15 cellular contexts compared by ENCODE assay signal in the genomic region with DNA sequence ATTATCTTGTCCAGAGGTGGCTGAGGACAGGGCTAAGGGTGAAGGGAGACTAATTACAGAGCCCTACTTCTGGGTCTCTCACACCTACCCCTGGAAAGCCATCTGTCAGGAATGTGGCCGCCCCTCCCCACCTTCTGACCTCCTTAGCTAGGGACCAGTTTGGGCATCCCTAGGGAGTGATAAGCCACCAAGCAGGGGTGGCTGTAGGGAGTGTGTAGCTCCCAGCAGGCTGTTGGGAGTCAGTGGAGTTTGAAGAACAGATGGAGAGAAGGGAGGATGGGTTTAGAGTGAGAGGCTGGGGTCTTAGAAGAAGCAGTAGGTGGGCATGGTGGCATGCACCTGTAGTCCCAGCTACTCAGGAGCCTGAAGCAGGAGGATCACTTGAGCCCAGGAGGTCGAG. TPM values are rescaled to one million over a fixed set of nuclear protein-coding genes. Genes with fewer than 3 reads are reported as not detected.
A peak's percentile ranks its signal among the peaks of the same experiment; 100 is the strongest.
DNase-seq lines count a peak whose midpoint lies in the region; ATAC-seq and TF ChIP-seq lines count a peak whose summit lies in the region.
"Had no signal": no experiment of that assay in that cellular context is flagged by ENCODE, and none has a peak within 500 bp of the region (broad histone marks: within the 10 kb centered on the region; RNA-seq: fewer than 3 reads in every experiment).

No MANE protein-coding gene starts in this region.

- no peak for ATAC-seq in stimulated activated naive CD8-positive, alpha-beta T cell treated with anti-CD3 and anti-CD28 coated beads, Interleukin-15, Interleukin-2, amounts not matched to agents 100 U/mL and 50 U/mL, for 24 hours
- ATAC-seq in GM21786 (IDR thresholded peaks at IDR 0.05; ENCODE audit: unreplicated experiment) = no peak
- no peak for ATAC-seq in mucosa of descending colon

- DNase-seq in stimulated activated naive CD8-positive, alpha-beta T cell treated with anti-CD3 and anti-CD28 coated beads, Interleukin-15, Interleukin-2, amounts not matched to agents 100 U/mL and 50 U/mL, for 24 hours = no peak
- no peak for DNase-seq in activated T-helper 2 cell treated with anti-CD3 and anti-CD28 coated beads, Interferon-gamma antibody, Interleukin-2, Interleukin-4, amounts not matched to agents 10 μg/mL and 5 μg/mL and 100 μg/mL, durations not matched to agents 14 hours and 24 hours and 36 hours (ENCODE audit: low spot score)
- DNase-seq in mesothelial cell of epicardium (ENCODE audit: low spot score in 2 of 2, unreplicated experiment in 2 of 2) (no peak), NCI-H1092 treated with DMSO at 0.1 percent for 48 hours (lab: John Stamatoyannopoulos, UW) (no peak), mucosa of descending colon (no peak)
- DNase-seq in NK-92 treated with Interleukin-12 subunit alpha and Interleukin-12 subunit beta, amount 100 ng/mL, for 24 hours (lab: John Stamatoyannopoulos, UW) = no peak
- DNase-seq: activated CD4-positive, alpha-beta T cell treated with anti-CD3 and anti-CD28 coated beads for 1 hour; amygdala; C1 segment of cervical spinal cord; occipital lobe; SHP77; stimulated activated CD4-positive, alpha-beta T cell treated with anti-CD3 and anti-CD28 coated beads, Interleukin-2, amount 100 ng/mL, for 48 hours had no signal

- no peak overlapping the region for H3K27ac Mint-ChIP-seq in stimulated activated naive CD8-positive, alpha-beta T cell treated with anti-CD3 and anti-CD28 coated beads, Interleukin-15, Interleukin-2, amounts not matched to agents 100 ng/mL and 50 ng/mL, for 24 hours
- H3K27ac Mint-ChIP-seq in activated T-helper 2 cell treated with anti-CD3 and anti-CD28 coated beads, Interferon-gamma antibody, Interleukin-2, Interleukin-4, amounts not matched to agents 10 μg/mL and 5 μg/mL and 100 μg/mL, durations not matched to agents 14 hours and 24 hours and 36 hours = no peak overlapping the region
- no peak overlapping the region for H3K27ac Mint-ChIP-seq in mesothelial cell of epicardium

- peaks cover 60% of the 10 kb centered on the region for H3K27me3 Mint-ChIP-seq in stimulated activated naive CD8-positive, alpha-beta T cell treated with anti-CD3 and anti-CD28 coated beads, Interleukin-15, Interleukin-2, amounts not matched to agents 100 ng/mL and 50 ng/mL, for 24 hours
- H3K27me3 Mint-ChIP-seq in activated T-helper 2 cell treated with anti-CD3 and anti-CD28 coated beads, Interferon-gamma antibody, Interleukin-2, Interleukin-4, amounts not matched to agents 10 μg/mL and 5 μg/mL and 100 μg/mL, durations not matched to agents 14 hours and 24 hours and 36 hours (ENCODE audit: low read depth) = peaks cover 56% of the 10 kb centered on the region
- H3K27me3 Mint-ChIP-seq in mesothelial cell of epicardium (ENCODE audit: low read depth) = peaks cover 6% of the 10 kb centered on the region

- peaks cover 11% of the 10 kb centered on the region for H3K4me1 Mint-ChIP-seq in stimulated activated naive CD8-positive, alpha-beta T cell treated with anti-CD3 and anti-CD28 coated beads, Interleukin-15, Interleukin-2, amounts not matched to agents 100 ng/mL and 50 ng/mL, for 24 hours (ENCODE audit: low read depth)
- H3K4me1 Mint-ChIP-seq in activated T-helper 2 cell treated with anti-CD3 and anti-CD28 coated beads, Interferon-gamma antibody, Interleukin-2, Interleukin-4, amounts not matched to agents 10 μg/mL and 5 μg/mL and 100 μg/mL, durations not matched to agents 14 hours and 24 hours and 36 hours (ENCODE audit: low read depth) = peaks cover 3% of the 10 kb centered on the region
- peaks cover 16% of the 10 kb centered on the region for H3K4me1 Mint-ChIP-seq in mesothelial cell of epicardium

- H3K36me3 ChIP-seq in mucosa of descending colon (ENCODE audit: low read depth) = no peaks in the 10 kb centered on the region
- H3K36me3 ChIP-seq: suprapubic skin had no signal

- no peak overlapping the region for H3K4me3 ChIP-seq in mucosa of descending colon

- H3K36me3 Mint-ChIP-seq in stimulated activated naive CD8-positive, alpha-beta T cell treated with anti-CD3 and anti-CD28 coated beads, Interleukin-15, Interleukin-2, amounts not matched to agents 100 ng/mL and 50 ng/mL, for 24 hours (ENCODE audit: low read depth) = no peaks in the 10 kb centered on the region
- H3K36me3 Mint-ChIP-seq in activated T-helper 2 cell treated with anti-CD3 and anti-CD28 coated beads, Interferon-gamma antibody, Interleukin-2, Interleukin-4, amounts not matched to agents 10 μg/mL and 5 μg/mL and 100 μg/mL, durations not matched to agents 14 hours and 24 hours and 36 hours (ENCODE audit: low read depth) = no peaks in the 10 kb centered on the region
- H3K36me3 Mint-ChIP-seq in mesothelial cell of epicardium = no peaks in the 10 kb centered on the region

- no peaks in the 10 kb centered on the region for H3K9me3 ChIP-seq in mucosa of descending colon
- H3K9me3 ChIP-seq: suprapubic skin had no signal

- no peaks in the 10 kb centered on the region for H3K9me3 Mint-ChIP-seq in stimulated activated naive CD8-positive, alpha-beta T cell treated with anti-CD3 and anti-CD28 coated beads, Interleukin-15, Interleukin-2, amounts not matched to agents 100 ng/mL and 50 ng/mL, for 24 hours
- H3K9me3 Mint-ChIP-seq in activated T-helper 2 cell treated with anti-CD3 and anti-CD28 coated beads, Interferon-gamma antibody, Interleukin-2, Interleukin-4, amounts not matched to agents 10 μg/mL and 5 μg/mL and 100 μg/mL, durations not matched to agents 14 hours and 24 hours and 36 hours = no peaks in the 10 kb centered on the region
- H3K9me3 Mint-ChIP-seq in mesothelial cell of epicardium = no peaks in the 10 kb centered on the region

- peak overlapping the region; percentile 62 for H3K4me3 Mint-ChIP-seq in stimulated activated naive CD8-positive, alpha-beta T cell treated with anti-CD3 and anti-CD28 coated beads, Interleukin-15, Interleukin-2, amounts not matched to agents 100 ng/mL and 50 ng/mL, for 24 hours
- peak overlapping the region; percentile 65 for H3K4me3 Mint-ChIP-seq in activated T-helper 2 cell treated with anti-CD3 and anti-CD28 coated beads, Interferon-gamma antibody, Interleukin-2, Interleukin-4, amounts not matched to agents 10 μg/mL and 5 μg/mL and 100 μg/mL, durations not matched to agents 14 hours and 24 hours and 36 hours (ENCODE audit: low read depth)
- peak overlapping the region; percentile 66 for H3K4me3 Mint-ChIP-seq in mesothelial cell of epicardium

- TF ChIP-seq CTCF in mesothelial cell of epicardium (IDR thresholded peaks at IDR 0.05; ENCODE audit: unreplicated experiment) (no peak), mucosa of descending colon (IDR thresholded peaks at IDR 0.05) (no peak)

- intact Hi-C loops in activated T-helper 2 cell treated with anti-CD3 and anti-CD28 coated beads, Interferon-gamma antibody, Interleukin-2, Interleukin-4, amounts not matched to agents 10 μg/mL and 5 μg/mL and 100 μg/mL, durations not matched to agents 14 hours and 24 hours and 36 hours (cut with micrococcal nuclease) = no loop called here
- intact Hi-C loops in mucosa of descending colon (cut with DNase I, micrococcal nuclease) = no loop called here

- peaks cover 12% of the 10 kb centered on the region for H3K4me1 ChIP-seq in mucosa of descending colon (ENCODE audit: low read depth)

RNA-seq across cellular contexts. Expression of gene SERINC2, which starts 0.8 kb away (rescaled TPM):
- total RNA-seq in activated T-helper 2 cell treated with anti-CD3 and anti-CD28 coated beads, Interferon-gamma antibody, Interleukin-2, Interleukin-4, amounts not matched to agents 10 μg/mL and 5 μg/mL and 100 μg/mL, durations not matched to agents 14 hours and 24 hours and 36 hours = 0.21 and 0.27 TPM in 2 replicates
- total RNA-seq in mesothelial cell of epicardium = 45.4 to 49.1 TPM (median 47.1 TPM) in 3 replicates
- total RNA-seq in mucosa of descending colon = 100 to 1,000 TPM; 146 to 381 (median 225) TPM

RNA-seq across cellular contexts. Expression of gene FABP3, which starts 39.3 kb away (rescaled TPM):
- total RNA-seq in activated T-helper 2 cell treated with anti-CD3 and anti-CD28 coated beads, Interferon-gamma antibody, Interleukin-2, Interleukin-4, amounts not matched to agents 10 μg/mL and 5 μg/mL and 100 μg/mL, durations not matched to agents 14 hours and 24 hours and 36 hours = not detected in 2 replicates
- total RNA-seq in mesothelial cell of epicardium (4.5 to 6.7 TPM (median 4.6 TPM) in 3 replicates), mucosa of descending colon (1 to 10 TPM; 5.6 to 7.8 (median 7.1) TPM)

Comparison
In these comparisons a context has a peak if more than half of its experiments do, and no peak if none do; other contexts are left out.
1. RNA of gene SERINC2, which starts 0.8 kb away (total RNA-seq): 146 to 381 TPM in mucosa of descending colon and 45.4 to 49.1 TPM in mesothelial cell of epicardium; 0.21 to 0.27 TPM in activated T-helper 2 cell treated with anti-CD3 and anti-CD28 coated beads, Interferon-gamma antibody, Interleukin-2, Interleukin-4, amounts not matched to agents 10 μg/mL and 5 μg/mL and 100 μg/mL, durations not matched to agents 14 hours and 24 hours and 36 hours; every median in the first group is over 10 times any median in the second.
2. Peak in every context shown above with its lines, with median percentiles within 50 percentile points of each other: H3K4me3 Mint-ChIP-seq.